22 cellular contexts compared by ENCODE assay signal in the genomic region with DNA sequence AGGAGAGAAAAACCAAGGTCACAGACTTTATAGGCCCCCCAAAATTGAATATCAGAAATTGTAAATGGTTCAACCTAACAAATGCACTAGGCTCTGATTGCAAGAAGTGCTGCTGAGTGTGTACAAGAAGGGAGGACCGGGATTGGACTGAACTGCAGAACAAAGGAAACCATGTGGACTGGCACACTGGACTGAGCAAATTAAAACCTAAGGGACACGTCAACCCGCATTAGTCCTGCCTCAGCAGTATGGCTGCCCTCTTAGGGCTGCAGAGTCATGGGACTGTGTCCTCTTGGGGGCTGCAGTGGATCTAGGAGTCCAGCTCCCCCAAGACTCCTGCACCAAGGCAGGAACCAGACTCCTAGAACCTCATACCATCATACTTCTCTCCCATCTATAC. TPM values are rescaled to one million over a fixed set of nuclear protein-coding genes. Genes with fewer than 3 reads are reported as not detected.
DNase-seq lines count a peak whose midpoint lies in the region; ATAC-seq and TF ChIP-seq lines count a peak whose summit lies in the region.
"Had no signal": no experiment of that assay in that cellular context is flagged by ENCODE, and none has a peak within 500 bp of the region (broad histone marks: within the 10 kb centered on the region; RNA-seq: fewer than 3 reads in every experiment).

No MANE protein-coding gene starts in this region.

- no peaks in the 10 kb centered on the region for H3K36me3 ChIP-seq in psoas muscle (ENCODE audit: insufficient read depth in 1 of 2, low read depth in 1 of 2)

- peaks cover 0 to 47% (median 19%) of the 10 kb centered on the region in 3 donors for H3K27me3 ChIP-seq in psoas muscle (ENCODE audit: insufficient read depth in 3 of 3, low read length in 2 of 3)

- no peaks in the 10 kb centered on the region for H3K9me3 Mint-ChIP-seq in WTC11

- CTCF ChIA-PET in WTC11 (lab: Charles Lee), result interaction anchor here (1.2 to 3.6 kb wide), 5 partner anchors 10 to 77 kb away, joined by 5 to 24 read pairs (median 10); partner anchors contain the start of gene ATP5MC2

- no peak overlapping the region for H3K27ac ChIP-seq in psoas muscle
- H3K27ac ChIP-seq: SK-N-MC had no signal

- peak; percentile 74 for DNase-seq in G401 (ENCODE audit: low spot score)
- peak; percentile 23 for DNase-seq in NAMALWA (ENCODE audit: low spot score)
- peak; percentile 75 for DNase-seq in cerebellar cortex (ENCODE audit: low spot score)
- DNase-seq in retina, result peak; percentile 86
- no peak for DNase-seq in psoas muscle
- DNase-seq in WTC11 (ENCODE audit: low spot score), result no peak
- DNase-seq: ACHN; DMS79 treated with DMSO at 0.1 percent for 48 hours; NCI-H1105 treated with DMSO at 0.1 percent for 48 hours; NCI-H1694 treated with DMSO at 0.1 percent for 48 hours; NCI-H2107; NCI-H510A; NCI-H748 treated with DMSO at 0.1 percent for 48 hours; NK-92 treated with Interleukin-12 subunit alpha and Interleukin-12 subunit beta, amount 100 ng/mL, for 24 hours; OCI-M1; SHP77 had no signal

- in situ Hi-C loops in G401 (cut with HindIII; ENCODE audit: low sequenced_read_pairs), result no loop called here

- peaks cover 13% of the 10 kb centered on the region for H3K4me1 ChIP-seq in psoas muscle

- H3K4me3 Mint-ChIP-seq in WTC11, result no peak overlapping the region
- H3K4me3 Mint-ChIP-seq: CD14-positive monocyte had no signal

- ATAC-seq in HG02884 (IDR thresholded peaks at IDR 0.05; ENCODE audit: unreplicated experiment), result no peak
- ATAC-seq in psoas muscle, result no peak
- no peak for ATAC-seq in WTC11

- H3K4me3 ChIP-seq in psoas muscle, result no peak overlapping the region
- H3K4me3 ChIP-seq: SK-N-MC had no signal

- TF ChIP-seq CTCF in psoas muscle (IDR thresholded peaks at IDR 0.05) (no peak), WTC11 (IDR thresholded peaks at IDR 0.05) (no peak)

- H3K27me3 Mint-ChIP-seq in WTC11 (ENCODE audit: low read depth), result no peaks in the 10 kb centered on the region

- POLR2A ChIA-PET in WTC11 (lab: Charles Lee), result no interaction called here

- intact Hi-C loops in psoas muscle (cut with DNase I), result no loop called here

- no peaks in the 10 kb centered on the region; the same call in 1 of the 2 replicates for H3K4me1 Mint-ChIP-seq in WTC11

- H3K36me3 Mint-ChIP-seq in WTC11, result no peaks in the 10 kb centered on the region

- H3K27ac Mint-ChIP-seq in WTC11, result no peak overlapping the region
- H3K27ac Mint-ChIP-seq: CD14-positive monocyte had no signal

- WGBS in psoas muscle, 3 donors, result 90 to 92% (median 91%) methylated on average over 3 of the region's 3 CpGs

- H3K9me3 ChIP-seq in psoas muscle, result no peaks in the 10 kb centered on the region

TF ChIP-seq in WTC11, 78 proteins besides CTCF, POLR2A, EP300 and RAD21 (continues in another document):
- TF ChIP-seq NR3C1 (CRISPR knock-in tag; conservative IDR thresholded peaks at IDR 0.05; ENCODE audit: low read depth) (no peak), PRDM15 (CRISPR knock-in tag; IDR thresholded peaks at IDR 0.05) (no peak), TP53 (CRISPR knock-in tag; IDR thresholded peaks at IDR 0.05) (no peak), MXD4 (CRISPR knock-in tag; IDR thresholded peaks at IDR 0.05; ENCODE audit: borderline replicate concordance) (no peak), ZNF121 (CRISPR knock-in tag; IDR thresholded peaks at IDR 0.05) (no peak), JAZF1 (CRISPR knock-in tag; IDR thresholded peaks at IDR 0.05) (no peak), EMX1 (CRISPR knock-in tag; IDR thresholded peaks at IDR 0.05) (no peak), ZNF423 (CRISPR knock-in tag; IDR thresholded peaks at IDR 0.05) (no peak), ARID4B (CRISPR knock-in tag; IDR thresholded peaks at IDR 0.05; ENCODE audit: borderline replicate concordance) (no peak), IRF2 (CRISPR knock-in tag; IDR thresholded peaks at IDR 0.05; ENCODE audit: borderline replicate concordance, low read depth) (no peak), ZBTB43 (CRISPR knock-in tag; IDR thresholded peaks at IDR 0.05) (no peak), ZNF263 (CRISPR knock-in tag; IDR thresholded peaks at IDR 0.05; ENCODE audit: low read depth) (no peak), ZNF416 (CRISPR knock-in tag; IDR thresholded peaks at IDR 0.05) (no peak)
- TF ChIP-seq, protein P1, sequence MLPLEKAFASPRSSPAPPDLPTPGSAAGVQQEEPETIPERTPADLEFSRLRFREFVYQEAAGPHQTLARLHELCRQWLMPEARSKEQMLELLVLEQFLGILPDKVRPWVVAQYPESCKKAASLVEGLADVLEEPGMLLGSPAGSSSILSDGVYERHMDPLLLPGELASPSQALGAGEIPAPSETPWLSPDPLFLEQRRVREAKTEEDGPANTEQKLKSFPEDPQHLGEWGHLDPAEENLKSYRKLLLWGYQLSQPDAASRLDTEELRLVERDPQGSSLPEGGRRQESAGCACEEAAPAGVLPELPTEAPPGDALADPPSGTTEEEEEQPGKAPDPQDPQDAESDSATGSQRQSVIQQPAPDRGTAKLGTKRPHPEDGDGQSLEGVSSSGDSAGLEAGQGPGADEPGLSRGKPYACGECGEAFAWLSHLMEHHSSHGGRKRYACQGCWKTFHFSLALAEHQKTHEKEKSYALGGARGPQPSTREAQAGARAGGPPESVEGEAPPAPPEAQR (CRISPR knock-in tag; IDR thresholded peaks at IDR 0.05), result no peak

RNA-seq across cellular contexts. Expression of gene CISTR, which starts 0.9 kb away (rescaled TPM):
- not detected in 2 replicates for total RNA-seq in G401 (2014; rRNA removed; shearing (Covaris generic))
- not detected for total RNA-seq in psoas muscle
- not detected for polyA plus RNA-seq in psoas muscle
- 0.81 TPM in 1 of 3 replicates, not detected in the others for total RNA-seq in WTC11 (2021)
- total RNA-seq: H4, MCF 10A, RPMI7951 had no signal
- polyA plus RNA-seq: CD14-positive monocyte had no signal

RNA-seq across cellular contexts. Expression of gene CALCOCO1, which starts 25.4 kb away (rescaled TPM):
- 232 and 250 TPM in 2 replicates for total RNA-seq in G401 (2014; rRNA removed; shearing (Covaris generic))
- total RNA-seq in psoas muscle (100 to 1,000 TPM; 180 to 255 (median 189) TPM), WTC11 (2021) (21.2 to 28.2 TPM (median 27.0 TPM) in 3 replicates)
- 100 to 1,000 TPM in 2 of 3 donors, 10 to 100 TPM in 1; 41.1 to 125 (median 124) TPM for polyA plus RNA-seq in psoas muscle

Comparison
In these comparisons a context has a peak if more than half of its experiments do, and no peak if none do; other contexts are left out.
1. DNase-seq: peak in G401 (single experiment), NAMALWA (single experiment), cerebellar cortex (single experiment) and retina (single experiment); none in psoas muscle (0 of 2) and WTC11 (single experiment).